ENCODE assay signal across 8 cellular contexts in genomic region chr3:53890726-53891499, GRCh38. TPM values are rescaled to one million over a fixed set of nuclear protein-coding genes. Genes with fewer than 3 reads are reported as not detected.
DNase-seq lines count a peak whose midpoint lies in the region; ATAC-seq and TF ChIP-seq lines count a peak whose summit lies in the region.

No MANE protein-coding gene starts in this region.

- intact Hi-C loops in heart right ventricle (cut with DNase I) (loop anchor here in 2 of 10 donors (5.0 to 10.0 kb wide), 2 partner anchors 544 to 596 kb away; partner anchors contain the start of gene DCP1A (in 1 of the 2)), cardiac septum (cut with DNase I) (loop anchor here (1.0 kb wide), 1 partner anchor 9 kb away; the partner anchor contains the start of gene ACTR8)

- H3K4me3 ChIP-seq in heart right ventricle (peak overlapping the region; percentile 76 to 97 (median 82)), iPS-11a (ENCODE audit: low read depth, low read length) (peak overlapping the region; percentile 93), skeletal muscle tissue (ENCODE audit: low read length in 3 of 3) (peak overlapping the region; percentile 90 to 98 (median 92))

- no peaks in the 10 kb centered on the region for H3K9me3 ChIP-seq in heart right ventricle
- no peaks in the 10 kb centered on the region for H3K9me3 ChIP-seq in skeletal muscle tissue (ENCODE audit: control insufficient read depth in 3 of 3, low read length in 3 of 3)

- H3K4me1 ChIP-seq in heart right ventricle (peaks cover 0 to 40% (median 33%) of the 10 kb centered on the region in 9 donors), skeletal muscle tissue (ENCODE audit: control insufficient read depth in 3 of 3, insufficient read depth in 3 of 3, low read length in 3 of 3) (peaks cover 12 to 22% (median 16%) of the 10 kb centered on the region in 3 donors)

- ATAC-seq in heart right ventricle (peak in 3 of 8 donors; percentile 6 to 23 (median 8)), HG02884 (IDR thresholded peaks at IDR 0.05; ENCODE audit: unreplicated experiment) (no peak), HG03025 (IDR thresholded peaks at IDR 0.05; ENCODE audit: low FRiP score, unreplicated experiment) (no peak)

- H3K36me3 ChIP-seq in heart right ventricle: peaks cover 0 to 27% (median 10%) of the 10 kb centered on the region in 9 donors
- peaks cover 1 to 18% (median 4%) of the 10 kb centered on the region in 3 donors for H3K36me3 ChIP-seq in skeletal muscle tissue (ENCODE audit: control insufficient read depth in 3 of 3, insufficient read depth in 3 of 3, low read length in 3 of 3)

- H3K27ac ChIP-seq in heart right ventricle (peak overlapping the region; percentile 49 to 97 (median 92)), adipose tissue (ENCODE audit: low read depth, low read length) (peak overlapping the region; percentile 91), skeletal muscle tissue (ENCODE audit: low read depth, low read length) (peak overlapping the region; percentile 94)

- peak overlapping the region; percentile 91 to 97 (median 97) for H3K9ac ChIP-seq in skeletal muscle tissue (ENCODE audit: low read depth in 1 of 3, low read length in 3 of 3)

- 4% methylated on average over 22 of the region's 22 CpGs for WGBS in heart right ventricle, 2 donors
- WGBS in adipose tissue, 3 donors: 2 to 7% (median 6%) methylated on average over 22 of the region's 22 CpGs

- H3K27me3 ChIP-seq in heart right ventricle (peaks cover 0 to 23% (median 0%) of the 10 kb centered on the region in 7 donors), skeletal muscle tissue (ENCODE audit: control insufficient read depth in 3 of 3, insufficient read depth in 3 of 3, low read length in 3 of 3) (peaks cover 0 to 6% (median 4%) of the 10 kb centered on the region in 3 donors)

- DNase-seq in heart right ventricle (no peak), cardiac septum (ENCODE audit: low spot score) (no peak), RPMI8226 (peak; percentile 62)

- TF ChIP-seq CTCF in heart right ventricle (IDR thresholded peaks at IDR 0.05): no peak

RNA-seq across cellular contexts. Expression of gene SELENOK, which starts 0.7 kb away (rescaled TPM):
- 100 to 1,000 TPM in 6 of 10 donors, 10 to 100 TPM in 4; 90.9 to 146 (median 101) TPM for total RNA-seq in heart right ventricle
- polyA plus RNA-seq in heart right ventricle: 100 to 1,000 TPM; 225 to 243 TPM
- 89.3 TPM for total RNA-seq in cardiac septum
- polyA plus RNA-seq in adipose tissue: 10 to 100 TPM; 42.2 to 88.1 (median 61.1) TPM
- total RNA-seq in skeletal muscle tissue: 45.9 TPM

RNA-seq across cellular contexts. Expression of gene ACTR8, which starts 9.0 kb away (rescaled TPM):
- total RNA-seq in heart right ventricle: 10 to 100 TPM; 24.1 to 48.4 (median 42.3) TPM
- polyA plus RNA-seq in heart right ventricle: 10 to 100 TPM; 10.8 to 14.2 TPM
- total RNA-seq in cardiac septum: 33.1 TPM
- 1 to 10 TPM; 5.8 to 8.5 (median 8.0) TPM for polyA plus RNA-seq in adipose tissue
- total RNA-seq in skeletal muscle tissue: 20.9 TPM

RNA-seq across cellular contexts. Expression of gene IL17RB, which starts 44.5 kb away (rescaled TPM):
- total RNA-seq in heart right ventricle (1 to 10 TPM in 3 of 10 donors, under 1 TPM in 5, not detected in 2; 0.16 to 7.7 (median 0.67) TPM), cardiac septum (0.08 TPM), skeletal muscle tissue (1.6 TPM)
- polyA plus RNA-seq in heart right ventricle (1 to 10 TPM in 1 of 2 donors, under 1 TPM in 1; 0.20 to 2.1 TPM), adipose tissue (1 to 10 TPM in 1 of 3 donors, under 1 TPM in 2; 0.22 to 3.5 (median 0.46) TPM)

RNA-seq across cellular contexts. Expression of gene CHDH, which starts 44.7 kb away (rescaled TPM):
- total RNA-seq in heart right ventricle: 10 to 100 TPM in 2 of 10 donors, 1 to 10 TPM in 8; 1.1 to 17.5 (median 2.8) TPM
- polyA plus RNA-seq in heart right ventricle: 1 to 10 TPM in 1 of 2 donors, under 1 TPM in 1; 0.29 to 1.7 TPM
- total RNA-seq in cardiac septum: 0.92 TPM
- 1 to 10 TPM in 1 of 3 donors, under 1 TPM in 2; 0.22 to 5.4 (median 0.92) TPM for polyA plus RNA-seq in adipose tissue
- 0.52 TPM for total RNA-seq in skeletal muscle tissue
